Comparison of ENCODE assay signal across 10 cellular contexts in the genomic region with DNA sequence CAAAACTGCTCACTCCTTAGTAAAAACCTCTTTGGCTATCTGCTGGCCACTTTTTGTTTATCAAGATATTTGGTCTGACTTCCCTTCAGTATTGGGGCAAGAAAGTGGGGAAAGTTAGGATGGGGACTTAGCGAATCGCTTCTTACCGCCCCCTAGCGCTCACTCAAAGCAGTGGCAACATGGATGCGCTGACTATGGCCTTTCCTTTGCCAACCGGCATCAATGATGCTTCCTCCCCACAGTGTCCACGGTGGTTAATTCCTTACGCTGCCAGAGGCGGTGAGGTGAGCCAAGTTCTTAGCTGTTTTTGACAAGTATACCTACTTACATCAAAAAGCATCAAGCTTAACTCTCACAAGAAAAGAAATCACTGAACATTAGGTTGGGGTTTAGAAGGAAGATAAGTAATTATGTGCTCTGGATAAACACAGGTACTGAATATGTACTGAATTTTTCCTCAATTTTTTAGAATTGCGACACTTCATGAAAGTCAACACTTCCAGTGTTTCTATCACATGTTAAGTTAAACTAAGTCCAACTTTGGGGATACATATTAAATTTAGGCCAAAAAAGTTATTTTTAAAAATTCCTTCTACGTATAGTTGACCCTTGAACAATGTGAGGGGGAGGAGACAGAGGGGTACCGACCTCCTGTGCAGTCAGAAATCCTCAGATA.
DNase-seq lines count a peak whose midpoint lies in the region; ATAC-seq and TF ChIP-seq lines count a peak whose summit lies in the region.
"Had no signal": no experiment of that assay in that cellular context is flagged by ENCODE, and none has a peak within 500 bp of the region (broad histone marks: within the 10 kb centered on the region; RNA-seq: fewer than 3 reads in every experiment).

No MANE protein-coding gene starts in this region.

- H3K9me3 ChIP-seq in breast epithelium (no peaks in the 10 kb centered on the region), OCI-LY1 (ENCODE audit: low read length) (no peaks in the 10 kb centered on the region), testis (no peaks in the 10 kb centered on the region)

- no peaks in the 10 kb centered on the region for H3F3A ChIP-seq in OCI-LY1 (ENCODE audit: insufficient read depth, low read length)

- 66 to 67% methylated on average over 12 of the region's 12 CpGs for WGBS in testis, 2 donors

- no peaks in the 10 kb centered on the region for H3K4me1 ChIP-seq in breast epithelium
- H3K4me1 ChIP-seq in OCI-LY1 (ENCODE audit: insufficient read depth, low read length, severe bottlenecking): no peaks in the 10 kb centered on the region
- no peaks in the 10 kb centered on the region for H3K4me1 ChIP-seq in testis

- no peak for ATAC-seq in HG02759 (IDR thresholded peaks at IDR 0.05; ENCODE audit: unreplicated experiment)

- H3K9me2 ChIP-seq in OCI-LY1 (ENCODE audit: low read depth, low read length): no peaks in the 10 kb centered on the region

- H3K9me3 Mint-ChIP-seq in MCF 10A (ENCODE audit: unreplicated experiment): no peaks in the 10 kb centered on the region

- no peak for TF ChIP-seq POLR2A in breast epithelium (IDR thresholded peaks at IDR 0.05)
- TF ChIP-seq POLR2A in testis (IDR thresholded peaks at IDR 0.05): no peak

- H3K79me2 ChIP-seq in OCI-LY1 (ENCODE audit: insufficient read depth, low read length): no peaks in the 10 kb centered on the region

- H3K9ac ChIP-seq in OCI-LY1 (ENCODE audit: low read length): no peak overlapping the region

- no peaks in the 10 kb centered on the region for H4K20me1 ChIP-seq in OCI-LY1 (ENCODE audit: insufficient read depth, low read length)

- peak overlapping the region; percentile 86 for H3K27ac Mint-ChIP-seq in MCF 10A (ENCODE audit: low read depth, unreplicated experiment)

- DNase-seq in MCF 10A (ENCODE audit: unreplicated experiment): no peak
- no peak for DNase-seq in breast epithelium (ENCODE audit: low spot score in 2 of 2)
- DNase-seq in fibroblast of pulmonary artery (ENCODE audit: low read depth): peak; percentile 48
- DNase-seq in testis: peak; percentile 30
- DNase-seq in NCI-H524 treated with DMSO at 0.1 percent for 48 hours (lab: John Stamatoyannopoulos, UW): no peak
- DNase-seq in dedifferentiated amniotic fluid mesenchymal stem cell (ENCODE audit: extremely low spot score): no peak
- DNase-seq: NCI-H1436 had no signal

- no peaks in the 10 kb centered on the region for H3K27me3 ChIP-seq in breast epithelium
- H3K27me3 ChIP-seq in OCI-LY1 (ENCODE audit: insufficient read depth, low read length): no peaks in the 10 kb centered on the region
- H3K27me3 ChIP-seq in testis: no peaks in the 10 kb centered on the region

- intact Hi-C loops in MCF 10A (cut with micrococcal nuclease) (no loop called here), breast epithelium (cut with DNase I; ENCODE audit: low total_unique reads) (no loop called here), testis (cut with DNase I; ENCODE audit: low total_unique reads) (no loop called here)

- no peak overlapping the region for H3K4me3 ChIP-seq in breast epithelium
- no peak overlapping the region for H3K4me3 ChIP-seq in OCI-LY1 (ENCODE audit: low read depth, low read length, poor library complexity, severe bottlenecking)
- no peak overlapping the region for H3K4me3 ChIP-seq in fibroblast of pulmonary artery (replicated peaks; ENCODE audit: low read depth, low read length)
- H3K4me3 ChIP-seq in testis: no peak overlapping the region

- H3K36me3 ChIP-seq in breast epithelium (no peaks in the 10 kb centered on the region), OCI-LY1 (ENCODE audit: insufficient read depth, low read length) (no peaks in the 10 kb centered on the region), testis (ENCODE audit: low read depth, missing control alignments) (no peaks in the 10 kb centered on the region)

- H3K4me2 ChIP-seq in OCI-LY1 (ENCODE audit: low read length): no peak overlapping the region

- no peaks in the 10 kb centered on the region for H3K36me3 Mint-ChIP-seq in MCF 10A (ENCODE audit: insufficient read depth, unreplicated experiment)

- H3K4me3 Mint-ChIP-seq in MCF 10A (ENCODE audit: unreplicated experiment): no peak overlapping the region

- H3K4me1 Mint-ChIP-seq in MCF 10A (ENCODE audit: insufficient read depth, unreplicated experiment): peaks cover 32% of the 10 kb centered on the region

- BruUV-seq in MCF 10A (replicated peaks; lab: Mats Ljungman, UMichigan): no TSS peak

- H3K27ac ChIP-seq in breast epithelium: no peak overlapping the region
- no peak overlapping the region for H3K27ac ChIP-seq in OCI-LY1 (ENCODE audit: low read depth, low read length, poor library complexity, severe bottlenecking)
- no peak overlapping the region for H3K27ac ChIP-seq in testis
- H3K27ac ChIP-seq: VCaP had no signal

- TF ChIP-seq CTCF in MCF 10A (IDR thresholded peaks at IDR 0.05; ENCODE audit: unreplicated experiment) (no peak), breast epithelium (IDR thresholded peaks at IDR 0.05) (no peak), OCI-LY1 (IDR thresholded peaks at IDR 0.05; ENCODE audit: low read length) (peak; percentile 59), fibroblast of pulmonary artery (IDR thresholded peaks at IDR 0.05; ENCODE audit: low read length, missing control alignments) (peak; percentile 37), testis (IDR thresholded peaks at IDR 0.05) (peak in 1 of 3 experiments; percentile 6)

- CTCF ChIA-PET in MCF 10A (lab: Yijun Ruan, JAX): interaction anchor here (1.0 to 1.3 kb wide), 2 partner anchors 8 to 36 kb away, joined by 3 read pairs; no protein-coding TSS in a partner anchor

- H3K27me3 Mint-ChIP-seq in MCF 10A (ENCODE audit: insufficient read depth, unreplicated experiment): no peaks in the 10 kb centered on the region

- H2AFZ ChIP-seq in OCI-LY1 (ENCODE audit: low read length): no peak overlapping the region

- POLR2A ChIA-PET in MCF 10A (lab: Yijun Ruan, JAX): interaction anchor here (1.0 to 2.8 kb wide), 3 partner anchors 25 to 87 kb away, joined by 3 to 10 read pairs (median 7); no protein-coding TSS in a partner anchor

Comparison
In these comparisons a context has a peak if more than half of its experiments do, and no peak if none do; other contexts are left out.
1. DNase-seq: peak in fibroblast of pulmonary artery (single experiment) and testis (single experiment); none in MCF 10A (single experiment), breast epithelium (0 of 2), NCI-H524 treated with DMSO at 0.1 percent for 48 hours (single experiment) and dedifferentiated amniotic fluid mesenchymal stem cell (single experiment).
2. CTCF ChIP-seq: peak in OCI-LY1 (single experiment) and fibroblast of pulmonary artery (single experiment); none in MCF 10A (single experiment) and breast epithelium (0 of 3).